Comparison of ENCODE assay signal across 8 cellular contexts in genomic region chr3:191051037-191051436, GRCh38.
A peak's percentile ranks its signal among the peaks of the same experiment; 100 is the strongest.
DNase-seq lines count a peak whose midpoint lies in the region; ATAC-seq and TF ChIP-seq lines count a peak whose summit lies in the region.

No MANE protein-coding gene starts in this region.

- H3K4me3 ChIP-seq in PC-3 (ENCODE audit: low read length) (no peak overlapping the region), fibroblast of pulmonary artery (replicated peaks; ENCODE audit: low read depth, low read length) (no peak overlapping the region), thyroid gland (replicated peaks in 1 of 3) (no peak overlapping the region)

- WGBS in thyroid gland, 2 donors = 19 to 22% methylated on average over 4 of the region's 4 CpGs

- H3K79me2 ChIP-seq in PC-3 (ENCODE audit: low read length) = no peaks in the 10 kb centered on the region

- no peaks in the 10 kb centered on the region for H3K27me3 ChIP-seq in PC-3 (ENCODE audit: low read length)
- no peaks in the 10 kb centered on the region for H3K27me3 ChIP-seq in thyroid gland

- no TSS peak for BruUV-seq in PC-3 (replicated peaks; lab: Mats Ljungman, UMichigan)

- H3K27ac ChIP-seq in PC-3 (ENCODE audit: low read length) (no peak overlapping the region), thyroid gland (no peak overlapping the region)

- no peaks in the 10 kb centered on the region for H3K4me1 ChIP-seq in PC-3 (ENCODE audit: insufficient read depth, low read length)
- H3K4me1 ChIP-seq in thyroid gland = no peaks in the 10 kb centered on the region

- H3K9me3 ChIP-seq in PC-3 (ENCODE audit: low read length) (no peaks in the 10 kb centered on the region), thyroid gland (no peaks in the 10 kb centered on the region)

- H4K20me1 ChIP-seq in PC-3 (ENCODE audit: low read length) = no peaks in the 10 kb centered on the region

- H2AFZ ChIP-seq in PC-3 (ENCODE audit: low read length) = no peak overlapping the region

- H3K36me3 ChIP-seq in PC-3 (ENCODE audit: low read depth, low read length) = no peaks in the 10 kb centered on the region
- no peaks in the 10 kb centered on the region for H3K36me3 ChIP-seq in thyroid gland

- no peak overlapping the region for H3K9ac ChIP-seq in PC-3 (ENCODE audit: low read length)

- H3K4me2 ChIP-seq in PC-3 (ENCODE audit: low read length) = no peak overlapping the region

- CTCF ChIA-PET in PC-3 (lab: Charles Lee) = interaction anchor here (0.7 to 1.6 kb wide), 6 partner anchors 19 to 502 kb away, joined by 3 to 15 read pairs (median 5); no protein-coding TSS in a partner anchor

- TF ChIP-seq CTCF in PC-3 (conservative IDR thresholded peaks at IDR 0.05; ENCODE audit: low read depth, low read length) (peak; percentile 71), fibroblast of pulmonary artery (IDR thresholded peaks at IDR 0.05; ENCODE audit: low read length, missing control alignments) (peak; percentile 38), thyroid gland (IDR thresholded peaks at IDR 0.05) (peak in 4 of 6 experiments; percentile 26 to 65 (median 57))

- no peak for TF ChIP-seq POLR2A in thyroid gland (IDR thresholded peaks at IDR 0.05)

- DNase-seq in NCI-H748 (lab: John Stamatoyannopoulos, UW; ENCODE audit: unreplicated experiment) (peak; percentile 33), NCI-H748 treated with DMSO at 0.1 percent for 48 hours (lab: John Stamatoyannopoulos, UW) (no peak), PC-3 (peak; percentile 78), fibroblast of pulmonary artery (ENCODE audit: low read depth) (peak; percentile 49), thyroid gland (no peak)

- POLR2A ChIA-PET in PC-3 (lab: Charles Lee; ENCODE audit: unreplicated experiment) = no interaction called here

- H3F3A ChIP-seq in PC-3 (ENCODE audit: low read length, unreplicated experiment) = no peaks in the 10 kb centered on the region

- intact Hi-C loops in PC-3 (cut with micrococcal nuclease) = loop anchor here (1.0 to 10.0 kb wide), 7 partner anchors 167 to 1391 kb away; no protein-coding TSS in a partner anchor
- intact Hi-C loops in thyroid gland (cut with DNase I) = loop anchor here (10.0 kb wide), 1 partner anchor 236 kb away; no protein-coding TSS in a partner anchor

- peak; percentile 60 for ATAC-seq in HG03135 (IDR thresholded peaks at IDR 0.05; ENCODE audit: unreplicated experiment)
- ATAC-seq in PC-3 = peak; percentile 78
- ATAC-seq in HG03095 (IDR thresholded peaks at IDR 0.05; ENCODE audit: unreplicated experiment) = no peak
- no peak for ATAC-seq in GM21526 (IDR thresholded peaks at IDR 0.05; ENCODE audit: low FRiP score, unreplicated experiment)

- H3K9me2 ChIP-seq in PC-3 (replicated peaks; ENCODE audit: low read length) = no peaks in the 10 kb centered on the region

Comparison
In these comparisons a context has a peak if more than half of its experiments do, and no peak if none do; other contexts are left out.
1. DNase-seq: peak in NCI-H748 (single experiment), PC-3 (single experiment) and fibroblast of pulmonary artery (single experiment); none in NCI-H748 treated with DMSO at 0.1 percent for 48 hours (single experiment) and thyroid gland (0 of 2).
2. ATAC-seq: peak in HG03135 (single experiment) and PC-3 (single experiment); none in HG03095 (single experiment) and GM21526 (single experiment).
3. Peak in every context shown above with its lines, with median percentiles within 50 percentile points of each other: CTCF ChIP-seq.